ENCODE assay signal across 8 cellular contexts in the genomic region with DNA sequence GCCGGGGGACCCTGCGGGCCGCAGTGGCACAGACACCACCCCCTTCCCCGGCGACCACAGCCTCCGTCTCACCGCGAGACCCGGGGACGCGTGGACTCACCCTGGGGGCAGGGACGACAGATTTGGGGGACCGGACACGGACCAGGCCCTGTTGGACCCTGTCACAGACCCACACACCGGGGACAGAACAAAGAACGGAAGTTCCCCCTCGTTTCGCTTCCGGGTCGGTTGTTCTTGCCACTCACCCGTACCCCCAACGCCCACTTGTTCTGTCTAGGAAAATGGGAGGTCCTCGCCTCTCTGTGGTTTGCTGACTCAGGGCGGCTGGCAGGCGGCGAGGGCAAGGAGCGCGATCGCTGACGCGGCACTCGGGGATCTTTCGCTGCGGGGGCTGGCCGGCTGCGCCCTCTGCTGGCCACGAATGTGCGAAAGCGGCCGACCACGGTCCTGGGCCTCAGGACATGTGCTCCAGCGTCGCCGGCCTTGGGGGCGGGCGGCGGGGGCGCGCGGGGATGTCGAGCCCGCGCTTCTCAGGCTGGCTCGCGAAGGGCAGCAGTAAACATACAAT. TPM values are rescaled to one million over a fixed set of nuclear protein-coding genes. Genes with fewer than 3 reads are reported as not detected.
DNase-seq lines count a peak whose midpoint lies in the region; ATAC-seq and TF ChIP-seq lines count a peak whose summit lies in the region.

A gene (minus strand): TSS at position 189 of the 568 bp plus-strand sequence. CDS start 4,366 bp downstream, outside the sequence.

- peaks cover 37% of the 10 kb centered on the region for H3K4me1 Mint-ChIP-seq in CD14-positive monocyte
- peaks cover 34% of the 10 kb centered on the region for H3K4me1 Mint-ChIP-seq in activated CD4-positive, alpha-beta T cell treated with anti-CD3 and anti-CD28 coated beads, Interleukin-2, amount 10 ng/mL, durations not matched to agents 7 days and 5 days

- peak within 1 kb of the TSS; percentile 82 to 92 for H3K4me3 Mint-ChIP-seq in CD14-positive monocyte
- peak within 1 kb of the TSS; percentile 80 for H3K4me3 Mint-ChIP-seq in activated CD4-positive, alpha-beta T cell treated with anti-CD3 and anti-CD28 coated beads, Interleukin-2, amount 10 ng/mL, durations not matched to agents 7 days and 5 days

- intact Hi-C loops in CD14-positive monocyte (cut with micrococcal nuclease): loop anchor here (10.0 kb wide), 1 partner anchor 67 kb away; a partner anchor contains a TSS
- intact Hi-C loops in left colon (cut with DNase I, micrococcal nuclease): loop anchor here in 1 of 2 donors (10.0 kb wide), 1 partner anchor 87 kb away; no protein-coding TSS in a partner anchor

- POLR2A ChIA-PET in activated CD4-positive, alpha-beta T cell treated with anti-CD3 and anti-CD28 coated beads, Interleukin-2, amount 10 ng/mL, durations not matched to agents 7 days and 5 days (lab: Charles Lee): no interaction called here

- peak; percentile 95 for TF ChIP-seq CTCF in CD14-positive monocyte (IDR thresholded peaks at IDR 0.05)

- peak; percentile 82 for ATAC-seq in GM19351 (IDR thresholded peaks at IDR 0.05; ENCODE audit: unreplicated experiment)
- ATAC-seq in HG03521 (IDR thresholded peaks at IDR 0.05; ENCODE audit: unreplicated experiment): peak; percentile 78
- peak; percentile 74 for ATAC-seq in left colon

- DNase-seq in CD14-positive monocyte (ENCODE audit: low spot score): peak; percentile 99
- DNase-seq in NCI-H69 (lab: John Stamatoyannopoulos, UW): peak; percentile 99
- peak; percentile 98 for DNase-seq in activated CD4-positive, alpha-beta T cell treated with anti-CD3 and anti-CD28 coated beads, Interleukin-2, amount 10 ng/mL, durations not matched to agents 7 days and 5 days
- DNase-seq in cortex of kidney (lab: John Stamatoyannopoulos, UW): peak; percentile 40
- peak; percentile 98 for DNase-seq in left colon
- peak; percentile 99 for DNase-seq in stimulated activated CD4-positive, alpha-beta T cell treated with anti-CD3 and anti-CD28 coated beads, Interleukin-1b, Interleukin-23, amount 100 ng/mL, for 48 hours

- CTCF ChIA-PET in activated CD4-positive, alpha-beta T cell treated with anti-CD3 and anti-CD28 coated beads, Interleukin-2, amount 10 ng/mL, durations not matched to agents 7 days and 5 days (lab: Charles Lee): interaction anchor here (0.8 to 1.2 kb wide), 10 partner anchors 9 to 175 kb away, joined by 3 to 7 read pairs (median 4); a partner anchor contains a TSS

- H3K36me3 Mint-ChIP-seq in CD14-positive monocyte: peaks cover 12 to 27% of the 10 kb centered on the region in 2 donors
- H3K36me3 Mint-ChIP-seq in activated CD4-positive, alpha-beta T cell treated with anti-CD3 and anti-CD28 coated beads, Interleukin-2, amount 10 ng/mL, durations not matched to agents 7 days and 5 days (ENCODE audit: low read depth): peaks cover 16% of the 10 kb centered on the region

- H3K27me3 Mint-ChIP-seq in CD14-positive monocyte (ENCODE audit: low read depth in 3 of 3): peaks cover 8 to 15% (median 13%) of the 10 kb centered on the region in 3 donors
- peaks cover 3% of the 10 kb centered on the region for H3K27me3 Mint-ChIP-seq in activated CD4-positive, alpha-beta T cell treated with anti-CD3 and anti-CD28 coated beads, Interleukin-2, amount 10 ng/mL, durations not matched to agents 7 days and 5 days

- peaks cover 0 to 5% (median 0%) of the 10 kb centered on the region in 7 donors for H3K9me3 Mint-ChIP-seq in CD14-positive monocyte
- H3K9me3 Mint-ChIP-seq in activated CD4-positive, alpha-beta T cell treated with anti-CD3 and anti-CD28 coated beads, Interleukin-2, amount 10 ng/mL, durations not matched to agents 7 days and 5 days: peaks cover 2% of the 10 kb centered on the region

- peak within 1 kb of the TSS; percentile 89 to 96 (median 93) for H3K27ac Mint-ChIP-seq in CD14-positive monocyte
- peak within 1 kb of the TSS; percentile 89 for H3K27ac Mint-ChIP-seq in activated CD4-positive, alpha-beta T cell treated with anti-CD3 and anti-CD28 coated beads, Interleukin-2, amount 10 ng/mL, durations not matched to agents 7 days and 5 days

RNA-seq across cellular contexts. Expression of the gene that starts here (rescaled TPM):
- polyA plus RNA-seq in CD14-positive monocyte: 1 to 10 TPM; 7.1 to 8.9 TPM
- total RNA-seq in activated CD4-positive, alpha-beta T cell treated with anti-CD3 and anti-CD28 coated beads, Interleukin-2, amount 10 ng/mL, durations not matched to agents 7 days and 5 days: 10 to 100 TPM; 24.5 to 28.3 TPM
- total RNA-seq in left colon: 10 to 100 TPM; 34.0 to 37.2 TPM

Comparison
In these comparisons a context has a peak if more than half of its experiments do, and no peak if none do; other contexts are left out.
1. Peak in every context shown above with its lines: DNase-seq and ATAC-seq.
2. DNase-seq: peak in every context shown above with its lines; median percentile 99 in CD14-positive monocyte; 99 in NCI-H69; 99 in stimulated activated CD4-positive, alpha-beta T cell treated with anti-CD3 and anti-CD28 coated beads, Interleukin-1b, Interleukin-23, amount 100 ng/mL, for 48 hours; 98 in activated CD4-positive, alpha-beta T cell treated with anti-CD3 and anti-CD28 coated beads, Interleukin-2, amount 10 ng/mL, durations not matched to agents 7 days and 5 days; 98 in left colon; 40 in cortex of kidney.